In the genomic region with DNA sequence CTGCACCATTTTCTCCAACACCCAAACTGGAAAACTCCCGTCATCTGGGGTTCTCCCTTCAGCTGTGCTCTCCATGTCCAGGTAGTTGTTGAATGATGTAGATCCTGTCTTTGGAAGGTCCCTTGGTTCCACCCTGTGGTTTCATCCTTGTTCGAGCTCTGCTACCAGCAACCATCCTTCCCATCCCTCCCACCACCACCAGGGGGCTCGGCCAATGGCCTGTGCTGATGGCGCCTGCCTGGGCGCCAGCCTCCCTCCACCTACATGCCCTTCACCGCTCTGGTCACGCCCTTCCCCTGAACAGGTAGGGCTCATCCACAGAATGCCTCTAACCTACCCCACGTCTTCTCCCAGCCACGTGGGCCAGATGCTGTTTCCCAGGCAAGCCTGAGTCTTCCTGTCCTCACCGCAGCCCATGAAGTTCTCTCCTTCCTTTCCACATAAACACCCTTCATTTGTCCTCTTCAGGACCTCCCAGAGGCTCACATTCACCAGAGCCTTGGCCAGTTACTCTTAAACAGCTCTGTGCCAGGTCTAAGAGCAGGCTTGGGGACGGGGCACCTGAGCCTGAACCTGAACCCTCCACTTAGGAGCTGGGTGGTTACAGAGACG, we compare ENCODE assay signal across 1 cellular context.
TF ChIP-seq lines count a peak whose summit lies in the region.

No MANE protein-coding gene starts in this region.

TF ChIP-seq in IMR-90, 13 proteins besides CTCF, POLR2A, EP300 and RAD21 (continued from another document):
- TF ChIP-seq, protein P1, sequence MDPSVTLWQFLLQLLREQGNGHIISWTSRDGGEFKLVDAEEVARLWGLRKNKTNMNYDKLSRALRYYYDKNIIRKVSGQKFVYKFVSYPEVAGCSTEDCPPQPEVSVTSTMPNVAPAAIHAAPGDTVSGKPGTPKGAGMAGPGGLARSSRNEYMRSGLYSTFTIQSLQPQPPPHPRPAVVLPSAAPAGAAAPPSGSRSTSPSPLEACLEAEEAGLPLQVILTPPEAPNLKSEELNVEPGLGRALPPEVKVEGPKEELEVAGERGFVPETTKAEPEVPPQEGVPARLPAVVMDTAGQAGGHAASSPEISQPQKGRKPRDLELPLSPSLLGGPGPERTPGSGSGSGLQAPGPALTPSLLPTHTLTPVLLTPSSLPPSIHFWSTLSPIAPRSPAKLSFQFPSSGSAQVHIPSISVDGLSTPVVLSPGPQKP (IDR thresholded peaks at IDR 0.05; ENCODE audit: borderline replicate concordance, low read depth, low read length), result no peak
- TF ChIP-seq SMC3 (IDR thresholded peaks at IDR 0.05; ENCODE audit: low read depth, low read length), result no peak
